Comparison of ENCODE assay signal across 1 cellular context in the genomic region with DNA sequence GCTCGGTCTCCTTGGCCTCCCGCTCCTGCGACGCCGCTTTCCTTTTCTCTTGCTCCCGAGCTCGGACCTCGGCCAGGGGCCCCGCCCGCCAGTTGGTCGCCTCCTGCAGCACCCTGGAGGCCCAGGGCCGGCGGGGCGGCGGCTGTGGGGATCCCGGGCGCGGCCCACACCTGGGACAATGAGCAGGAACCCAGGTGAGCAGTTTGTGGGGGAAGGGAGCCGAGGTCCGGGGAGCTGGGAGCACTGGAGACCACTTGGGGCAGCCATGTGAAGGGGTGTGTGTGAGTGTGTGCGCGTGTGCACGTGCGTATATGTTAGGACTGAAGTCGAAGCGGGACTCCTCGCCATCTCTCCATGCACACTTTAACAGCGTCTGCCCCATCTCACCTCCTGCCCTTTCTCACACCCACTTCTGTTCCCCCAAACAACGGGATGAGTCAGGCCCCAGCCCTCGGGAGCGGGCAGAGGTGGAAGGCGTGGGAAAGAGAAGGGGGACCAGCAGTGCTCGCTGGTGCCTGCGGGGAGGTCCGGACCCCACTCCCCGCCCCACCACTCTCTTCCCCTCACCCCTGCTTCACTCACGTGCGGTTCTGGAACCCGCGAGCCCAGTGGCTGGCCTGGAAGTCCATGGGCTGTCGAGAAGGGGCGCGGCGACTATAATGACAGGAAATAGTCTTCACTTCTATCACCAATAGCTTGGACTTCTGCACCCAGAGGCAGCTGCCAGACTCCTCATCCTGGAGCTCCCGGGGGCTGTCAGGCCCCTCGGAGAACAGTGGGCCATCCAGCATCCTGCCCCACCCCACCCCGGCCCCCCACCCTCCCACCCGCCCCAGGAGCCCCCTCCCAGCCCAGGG.
A peak's percentile ranks its signal among the peaks of the same experiment; 100 is the strongest.
TF ChIP-seq lines count a peak whose summit lies in the region.

No MANE protein-coding gene starts in this region.

TF ChIP-seq in HepG2, 621 proteins besides CTCF, POLR2A, EP300 and RAD21 (continued from another document and continues in another):
- TF ChIP-seq, protein P1, sequence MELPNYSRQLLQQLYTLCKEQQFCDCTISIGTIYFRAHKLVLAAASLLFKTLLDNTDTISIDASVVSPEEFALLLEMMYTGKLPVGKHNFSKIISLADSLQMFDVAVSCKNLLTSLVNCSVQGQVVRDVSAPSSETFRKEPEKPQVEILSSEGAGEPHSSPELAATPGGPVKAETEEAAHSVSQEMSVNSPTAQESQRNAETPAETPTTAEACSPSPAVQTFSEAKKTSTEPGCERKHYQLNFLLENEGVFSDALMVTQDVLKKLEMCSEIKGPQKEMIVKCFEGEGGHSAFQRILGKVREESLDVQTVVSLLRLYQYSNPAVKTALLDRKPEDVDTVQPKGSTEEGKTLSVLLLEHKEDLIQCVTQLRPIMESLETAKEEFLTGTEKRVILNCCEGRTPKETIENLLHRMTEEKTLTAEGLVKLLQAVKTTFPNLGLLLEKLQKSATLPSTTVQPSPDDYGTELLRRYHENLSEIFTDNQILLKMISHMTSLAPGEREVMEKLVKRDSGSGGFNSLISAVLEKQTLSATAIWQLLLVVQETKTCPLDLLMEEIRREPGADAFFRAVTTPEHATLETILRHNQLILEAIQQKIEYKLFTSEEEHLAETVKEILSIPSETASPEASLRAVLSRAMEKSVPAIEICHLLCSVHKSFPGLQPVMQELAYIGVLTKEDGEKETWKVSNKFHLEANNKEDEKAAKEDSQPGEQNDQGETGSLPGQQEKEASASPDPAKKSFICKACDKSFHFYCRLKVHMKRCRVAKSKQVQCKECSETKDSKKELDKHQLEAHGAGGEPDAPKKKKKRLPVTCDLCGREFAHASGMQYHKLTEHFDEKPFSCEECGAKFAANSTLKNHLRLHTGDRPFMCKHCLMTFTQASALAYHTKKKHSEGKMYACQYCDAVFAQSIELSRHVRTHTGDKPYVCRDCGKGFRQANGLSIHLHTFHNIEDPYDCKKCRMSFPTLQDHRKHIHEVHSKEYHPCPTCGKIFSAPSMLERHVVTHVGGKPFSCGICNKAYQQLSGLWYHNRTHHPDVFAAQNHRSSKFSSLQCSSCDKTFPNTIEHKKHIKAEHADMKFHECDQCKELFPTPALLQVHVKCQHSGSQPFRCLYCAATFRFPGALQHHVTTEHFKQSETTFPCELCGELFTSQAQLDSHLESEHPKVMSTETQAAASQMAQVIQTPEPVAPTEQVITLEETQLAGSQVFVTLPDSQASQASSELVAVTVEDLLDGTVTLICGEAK (IDR thresholded peaks at IDR 0.05) = no peak
- TF ChIP-seq, protein P1 (CRISPR knock-in tag; IDR thresholded peaks at IDR 0.05) = peak; percentile 86; the same call in 1 of the 2 replicates
- peak; percentile 59; the same call in 1 of the 2 replicates for TF ChIP-seq ZFAT (CRISPR knock-in tag; conservative IDR thresholded peaks at IDR 0.05)
- 0 out of 2 replicates have a peak, but pooled peaks have one; percentile 72 for TF ChIP-seq ZNF790 (CRISPR knock-in tag; IDR thresholded peaks at IDR 0.05; ENCODE audit: borderline replicate concordance)
- 0 out of 2 replicates have a peak, but pooled peaks have one; percentile 70 for TF ChIP-seq MEF2D (CRISPR knock-in tag; IDR thresholded peaks at IDR 0.05)
- peak; percentile 97 for TF ChIP-seq ZNF253 (CRISPR knock-in tag; IDR thresholded peaks at IDR 0.05; ENCODE audit: borderline replicate concordance)
- 0 out of 2 replicates have a peak, but pooled peaks have one; percentile 48 for TF ChIP-seq ZFYVE20 (CRISPR knock-in tag; IDR thresholded peaks at IDR 0.05; ENCODE audit: borderline replicate concordance, low read depth)
- TF ChIP-seq, protein P2, sequence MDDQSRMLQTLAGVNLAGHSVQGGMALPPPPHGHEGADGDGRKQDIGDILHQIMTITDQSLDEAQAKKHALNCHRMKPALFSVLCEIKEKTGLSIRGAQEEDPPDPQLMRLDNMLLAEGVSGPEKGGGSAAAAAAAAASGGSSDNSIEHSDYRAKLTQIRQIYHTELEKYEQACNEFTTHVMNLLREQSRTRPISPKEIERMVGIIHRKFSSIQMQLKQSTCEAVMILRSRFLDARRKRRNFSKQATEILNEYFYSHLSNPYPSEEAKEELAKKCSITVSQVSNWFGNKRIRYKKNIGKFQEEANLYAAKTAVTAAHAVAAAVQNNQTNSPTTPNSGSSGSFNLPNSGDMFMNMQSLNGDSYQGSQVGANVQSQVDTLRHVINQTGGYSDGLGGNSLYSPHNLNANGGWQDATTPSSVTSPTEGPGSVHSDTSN (CRISPR knock-in tag; IDR thresholded peaks at IDR 0.05; ENCODE audit: borderline replicate concordance) = no peak; the same call in 1 of the 2 replicates
- TF ChIP-seq ZBTB7A (CRISPR knock-in tag; IDR thresholded peaks at IDR 0.05) = peak; percentile 76; the same call in 1 of the 2 replicates
- TF ChIP-seq, protein P3, sequence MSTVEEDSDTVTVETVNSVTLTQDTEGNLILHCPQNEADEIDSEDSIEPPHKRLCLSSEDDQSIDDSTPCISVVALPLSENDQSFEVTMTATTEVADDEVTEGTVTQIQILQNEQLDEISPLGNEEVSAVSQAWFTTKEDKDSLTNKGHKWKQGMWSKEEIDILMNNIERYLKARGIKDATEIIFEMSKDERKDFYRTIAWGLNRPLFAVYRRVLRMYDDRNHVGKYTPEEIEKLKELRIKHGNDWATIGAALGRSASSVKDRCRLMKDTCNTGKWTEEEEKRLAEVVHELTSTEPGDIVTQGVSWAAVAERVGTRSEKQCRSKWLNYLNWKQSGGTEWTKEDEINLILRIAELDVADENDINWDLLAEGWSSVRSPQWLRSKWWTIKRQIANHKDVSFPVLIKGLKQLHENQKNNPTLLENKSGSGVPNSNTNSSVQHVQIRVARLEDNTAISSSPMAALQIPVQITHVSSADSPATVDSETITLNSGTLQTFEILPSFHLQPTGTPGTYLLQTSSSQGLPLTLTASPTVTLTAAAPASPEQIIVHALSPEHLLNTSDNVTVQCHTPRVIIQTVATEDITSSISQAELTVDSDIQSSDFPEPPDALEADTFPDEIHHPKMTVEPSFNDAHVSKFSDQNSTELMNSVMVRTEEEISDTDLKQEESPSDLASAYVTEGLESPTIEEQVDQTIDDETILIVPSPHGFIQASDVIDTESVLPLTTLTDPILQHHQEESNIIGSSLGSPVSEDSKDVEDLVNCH (CRISPR knock-in tag; IDR thresholded peaks at IDR 0.05) = no peak
- TF ChIP-seq ZNF616 (CRISPR knock-in tag; IDR thresholded peaks at IDR 0.05; ENCODE audit: low read depth) = peak; percentile 95
- TF ChIP-seq, protein P4, sequence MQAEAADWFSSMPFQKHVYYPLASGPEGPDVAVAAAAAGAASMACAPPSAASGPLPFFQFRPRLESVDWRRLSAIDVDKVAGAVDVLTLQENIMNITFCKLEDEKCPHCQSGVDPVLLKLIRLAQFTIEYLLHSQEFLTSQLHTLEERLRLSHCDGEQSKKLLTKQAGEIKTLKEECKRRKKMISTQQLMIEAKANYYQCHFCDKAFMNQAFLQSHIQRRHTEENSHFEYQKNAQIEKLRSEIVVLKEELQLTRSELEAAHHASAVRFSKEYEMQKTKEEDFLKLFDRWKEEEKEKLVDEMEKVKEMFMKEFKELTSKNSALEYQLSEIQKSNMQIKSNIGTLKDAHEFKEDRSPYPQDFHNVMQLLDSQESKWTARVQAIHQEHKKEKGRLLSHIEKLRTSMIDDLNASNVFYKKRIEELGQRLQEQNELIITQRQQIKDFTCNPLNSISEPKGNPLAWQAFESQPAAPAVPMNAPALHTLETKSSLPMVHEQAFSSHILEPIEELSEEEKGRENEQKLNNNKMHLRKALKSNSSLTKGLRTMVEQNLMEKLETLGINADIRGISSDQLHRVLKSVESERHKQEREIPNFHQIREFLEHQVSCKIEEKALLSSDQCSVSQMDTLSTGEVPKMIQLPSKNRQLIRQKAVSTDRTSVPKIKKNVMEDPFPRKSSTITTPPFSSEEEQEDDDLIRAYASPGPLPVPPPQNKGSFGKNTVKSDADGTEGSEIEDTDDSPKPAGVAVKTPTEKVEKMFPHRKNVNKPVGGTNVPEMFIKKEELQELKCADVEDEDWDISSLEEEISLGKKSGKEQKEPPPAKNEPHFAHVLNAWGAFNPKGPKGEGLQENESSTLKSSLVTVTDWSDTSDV (CRISPR knock-in tag; IDR thresholded peaks at IDR 0.05) = peak; percentile 98; the same call in 1 of the 2 replicates
- 0 out of 2 replicates have a peak, but pooled peaks have one; percentile 37 for TF ChIP-seq ZNF441 (CRISPR knock-in tag; IDR thresholded peaks at IDR 0.05; ENCODE audit: borderline replicate concordance)
- no peak for TF ChIP-seq ZKSCAN1 (IDR thresholded peaks at IDR 0.05; ENCODE audit: low read length)
- no peak for TF ChIP-seq PAWR (CRISPR knock-in tag; IDR thresholded peaks at IDR 0.05; ENCODE audit: borderline replicate concordance)
- peak; percentile 95; the same call in 1 of the 2 replicates for TF ChIP-seq ZSCAN20 (CRISPR knock-in tag; IDR thresholded peaks at IDR 0.05; ENCODE audit: borderline replicate concordance)
- TF ChIP-seq, protein P5, sequence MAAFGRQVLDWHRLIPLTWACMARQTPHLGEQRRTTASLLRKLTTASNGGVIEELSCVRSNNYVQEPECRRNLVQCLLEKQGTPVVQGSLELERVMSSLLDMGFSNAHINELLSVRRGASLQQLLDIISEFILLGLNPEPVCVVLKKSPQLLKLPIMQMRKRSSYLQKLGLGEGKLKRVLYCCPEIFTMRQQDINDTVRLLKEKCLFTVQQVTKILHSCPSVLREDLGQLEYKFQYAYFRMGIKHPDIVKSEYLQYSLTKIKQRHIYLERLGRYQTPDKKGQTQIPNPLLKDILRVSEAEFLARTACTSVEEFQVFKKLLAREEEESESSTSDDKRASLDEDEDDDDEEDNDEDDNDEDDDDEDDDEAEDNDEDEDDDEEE (CRISPR knock-in tag; IDR thresholded peaks at IDR 0.05) = 0 out of 2 replicates have a peak, but pooled peaks have one; percentile 57
- TF ChIP-seq ZNF251 (CRISPR knock-in tag; IDR thresholded peaks at IDR 0.05) = 0 out of 2 replicates have a peak, but pooled peaks have one; percentile 59
- TF ChIP-seq NFIB (CRISPR knock-in tag; IDR thresholded peaks at IDR 0.05; ENCODE audit: borderline replicate concordance) = peak; percentile 76; the same call in 1 of the 2 replicates
- TF ChIP-seq ZMYM4 (CRISPR knock-in tag; IDR thresholded peaks at IDR 0.05) = no peak; the same call in 1 of the 2 replicates
- TF ChIP-seq HMG20B (CRISPR knock-in tag; conservative IDR thresholded peaks at IDR 0.05) = no peak
- TF ChIP-seq, protein P6, sequence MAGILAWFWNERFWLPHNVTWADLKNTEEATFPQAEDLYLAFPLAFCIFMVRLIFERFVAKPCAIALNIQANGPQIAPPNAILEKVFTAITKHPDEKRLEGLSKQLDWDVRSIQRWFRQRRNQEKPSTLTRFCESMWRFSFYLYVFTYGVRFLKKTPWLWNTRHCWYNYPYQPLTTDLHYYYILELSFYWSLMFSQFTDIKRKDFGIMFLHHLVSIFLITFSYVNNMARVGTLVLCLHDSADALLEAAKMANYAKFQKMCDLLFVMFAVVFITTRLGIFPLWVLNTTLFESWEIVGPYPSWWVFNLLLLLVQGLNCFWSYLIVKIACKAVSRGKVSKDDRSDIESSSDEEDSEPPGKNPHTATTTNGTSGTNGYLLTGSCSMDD (CRISPR knock-in tag; IDR thresholded peaks at IDR 0.05) = peak; percentile 75
- peak; percentile 90 for TF ChIP-seq IKZF4 (CRISPR knock-in tag; IDR thresholded peaks at IDR 0.05; ENCODE audit: borderline replicate concordance, low read depth, not compliant biosample characterization)
- TF ChIP-seq KLF16 (CRISPR knock-in tag; IDR thresholded peaks at IDR 0.05) = 0 out of 4 replicates have a peak, but pooled peaks of 1 of the 2 experiments have one; percentile 57
- peak; percentile 32; the same call in 1 of the 2 replicates for TF ChIP-seq ZNF749 (CRISPR knock-in tag; IDR thresholded peaks at IDR 0.05; ENCODE audit: borderline replicate concordance)
- TF ChIP-seq, protein P7, sequence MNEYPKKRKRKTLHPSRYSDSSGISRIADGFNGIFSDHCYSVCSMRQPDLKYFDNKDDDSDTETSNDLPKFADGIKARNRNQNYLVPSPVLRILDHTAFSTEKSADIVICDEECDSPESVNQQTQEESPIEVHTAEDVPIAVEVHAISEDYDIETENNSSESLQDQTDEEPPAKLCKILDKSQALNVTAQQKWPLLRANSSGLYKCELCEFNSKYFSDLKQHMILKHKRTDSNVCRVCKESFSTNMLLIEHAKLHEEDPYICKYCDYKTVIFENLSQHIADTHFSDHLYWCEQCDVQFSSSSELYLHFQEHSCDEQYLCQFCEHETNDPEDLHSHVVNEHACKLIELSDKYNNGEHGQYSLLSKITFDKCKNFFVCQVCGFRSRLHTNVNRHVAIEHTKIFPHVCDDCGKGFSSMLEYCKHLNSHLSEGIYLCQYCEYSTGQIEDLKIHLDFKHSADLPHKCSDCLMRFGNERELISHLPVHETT (CRISPR knock-in tag; conservative IDR thresholded peaks at IDR 0.05) = peak; percentile 46; the same call in 1 of the 2 replicates
- TF ChIP-seq, protein P8, sequence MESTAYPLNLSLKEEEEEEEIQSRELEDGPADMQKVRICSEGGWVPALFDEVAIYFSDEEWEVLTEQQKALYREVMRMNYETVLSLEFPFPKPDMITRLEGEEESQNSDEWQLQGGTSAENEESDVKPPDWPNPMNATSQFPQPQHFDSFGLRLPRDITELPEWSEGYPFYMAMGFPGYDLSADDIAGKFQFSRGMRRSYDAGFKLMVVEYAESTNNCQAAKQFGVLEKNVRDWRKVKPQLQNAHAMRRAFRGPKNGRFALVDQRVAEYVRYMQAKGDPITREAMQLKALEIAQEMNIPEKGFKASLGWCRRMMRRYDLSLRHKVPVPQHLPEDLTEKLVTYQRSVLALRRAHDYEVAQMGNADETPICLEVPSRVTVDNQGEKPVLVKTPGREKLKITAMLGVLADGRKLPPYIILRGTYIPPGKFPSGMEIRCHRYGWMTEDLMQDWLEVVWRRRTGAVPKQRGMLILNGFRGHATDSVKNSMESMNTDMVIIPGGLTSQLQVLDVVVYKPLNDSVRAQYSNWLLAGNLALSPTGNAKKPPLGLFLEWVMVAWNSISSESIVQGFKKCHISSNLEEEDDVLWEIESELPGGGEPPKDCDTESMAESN (CRISPR knock-in tag; conservative IDR thresholded peaks at IDR 0.05) = peak; percentile 89
- no peak for TF ChIP-seq ZKSCAN8 (CRISPR knock-in tag; IDR thresholded peaks at IDR 0.05; ENCODE audit: borderline replicate concordance)
- 0 out of 2 replicates have a peak, but pooled peaks have one; percentile 20 for TF ChIP-seq ZNF160 (CRISPR knock-in tag; IDR thresholded peaks at IDR 0.05)
